13 cellular contexts compared by ENCODE assay signal in the genomic region with DNA sequence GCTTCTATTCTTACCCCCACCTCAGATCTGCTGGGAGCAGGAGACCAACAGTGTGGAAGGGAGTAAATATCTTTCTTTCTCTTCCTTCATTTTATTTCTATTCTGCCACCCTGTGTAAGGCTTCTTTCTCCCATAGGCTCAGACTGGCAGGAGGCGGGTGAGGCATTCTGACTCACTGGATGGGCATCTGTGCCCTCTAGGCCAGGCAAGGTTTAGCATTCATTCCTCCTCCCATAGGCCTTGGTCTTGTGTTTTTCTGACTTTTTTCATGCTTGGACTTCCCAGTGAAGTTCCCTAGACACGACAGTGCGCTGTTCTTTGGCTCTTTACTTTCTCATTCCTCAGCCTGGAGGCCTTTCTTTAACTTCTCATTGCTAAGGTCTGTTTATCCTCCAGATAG.
A peak's percentile ranks its signal among the peaks of the same experiment; 100 is the strongest.
DNase-seq lines count a peak whose midpoint lies in the region; ATAC-seq and TF ChIP-seq lines count a peak whose summit lies in the region.
"Had no signal": no experiment of that assay in that cellular context is flagged by ENCODE, and none has a peak within 500 bp of the region (broad histone marks: within the 10 kb centered on the region; RNA-seq: fewer than 3 reads in every experiment).

No MANE protein-coding gene starts in this region.

- H3K4me3 ChIP-seq in foreskin fibroblast (ENCODE audit: low read depth in 1 of 2, low read length in 2 of 2) = no peak overlapping the region
- H3K4me3 ChIP-seq: smooth muscle cell had no signal

- ATAC-seq in left cardiac atrium (peak; percentile 41 to 97), Right ventricle myocardium superior (ENCODE audit: poor library complexity) (no peak), HG03280 (IDR thresholded peaks at IDR 0.05; ENCODE audit: unreplicated experiment) (no peak)
- ATAC-seq: naive thymus-derived CD4-positive, alpha-beta T cell had no signal

- DNase-seq in left cardiac atrium (no peak), Right ventricle myocardium superior (no peak), SW480 (ENCODE audit: low spot score) (peak; percentile 46), foreskin fibroblast (peak; percentile 59 to 79), GOT3 (lab: John Stamatoyannopoulos, UW) (no peak)
- no peak for DNase-seq in activated CD4-positive, CD25-positive, alpha-beta regulatory T cell treated with anti-CD3 and anti-CD28 coated beads, Interleukin-2, amount 50 U/mL, for 72 hours
- DNase-seq in activated CD4-positive, alpha-beta T cell treated with anti-CD3 and anti-CD28 coated beads for 4 hours = no peak
- DNase-seq: activated CD4-positive, alpha-beta memory T cell treated with anti-CD3 and anti-CD28 coated beads for 36 hours; activated naive CD4-positive, alpha-beta T cell treated with anti-CD3 and anti-CD28 coated beads, Interleukin-2, amount 50 U/mL, for 16 hours; naive thymus-derived CD4-positive, alpha-beta T cell; NCI-H2227 treated with DMSO at 0.1 percent for 48 hours had no signal

- intact Hi-C loops in left cardiac atrium (cut with DNase I) = no loop called here
- intact Hi-C loops in Right ventricle myocardium superior (cut with DNase I) = no loop called here

- no peak for TF ChIP-seq CTCF in foreskin fibroblast (IDR thresholded peaks at IDR 0.05; ENCODE audit: low read depth, low read length)

Comparison
In these comparisons a context has a peak if more than half of its experiments do, and no peak if none do; other contexts are left out.
1. ATAC-seq: peak in left cardiac atrium (2 of 2); none in Right ventricle myocardium superior (single experiment) and HG03280 (single experiment).
2. DNase-seq: peak in SW480 (single experiment) and foreskin fibroblast (2 of 2); none in left cardiac atrium (single experiment), Right ventricle myocardium superior (single experiment), GOT3 (single experiment), activated CD4-positive, CD25-positive, alpha-beta regulatory T cell treated with anti-CD3 and anti-CD28 coated beads, Interleukin-2, amount 50 U/mL, for 72 hours (single experiment) and activated CD4-positive, alpha-beta T cell treated with anti-CD3 and anti-CD28 coated beads for 4 hours (0 of 2).